8 cellular contexts compared by ENCODE assay signal in the genomic region with DNA sequence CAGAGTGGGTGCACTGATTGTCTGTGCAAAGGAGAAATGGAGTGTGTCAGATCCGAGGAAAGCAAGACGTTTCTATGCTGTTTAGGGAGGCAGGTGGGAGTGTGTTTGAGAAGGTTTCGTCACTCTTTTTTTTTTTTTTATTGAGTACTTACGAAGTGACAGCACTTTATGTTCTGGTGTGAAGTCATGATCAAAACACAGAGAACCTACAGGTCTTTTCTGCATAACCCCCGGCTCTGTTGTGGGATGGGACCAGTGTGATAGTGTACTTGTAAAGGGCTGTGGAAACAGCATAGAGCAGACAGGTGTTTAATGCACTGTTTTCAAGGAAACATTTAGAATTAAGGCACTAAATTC. TPM values are rescaled to one million over a fixed set of nuclear protein-coding genes. Genes with fewer than 3 reads are reported as not detected.
DNase-seq lines count a peak whose midpoint lies in the region; ATAC-seq and TF ChIP-seq lines count a peak whose summit lies in the region.

No MANE protein-coding gene starts in this region.

- H3K4me1 ChIP-seq in Peyer's patch, result peaks cover 0 to 8% (median 0%) of the 10 kb centered on the region in 4 donors
- no peaks in the 10 kb centered on the region for H3K4me1 ChIP-seq in endodermal cell (ENCODE audit: control insufficient read depth, insufficient read depth, low read length)
- no peaks in the 10 kb centered on the region for H3K4me1 ChIP-seq in neural progenitor cell

- H3K36me3 ChIP-seq in Peyer's patch, result peaks cover 0 to 10% (median 0%) of the 10 kb centered on the region in 3 donors
- peaks cover 35% of the 10 kb centered on the region for H3K36me3 ChIP-seq in endodermal cell (ENCODE audit: control insufficient read depth, insufficient read depth, low read length)
- H3K36me3 ChIP-seq in neural progenitor cell, result peaks cover 12% of the 10 kb centered on the region

- DNase-seq in Peyer's patch (no peak), endodermal cell (no peak), neural progenitor cell (ENCODE audit: low spot score) (no peak), amygdala (lab: John Stamatoyannopoulos, UW) (no peak), NCI-H524 (lab: John Stamatoyannopoulos, UW) (no peak), NCI-H2171 treated with DMSO at 0.1 percent for 48 hours (lab: John Stamatoyannopoulos, UW) (no peak)

- H3K27me3 Mint-ChIP-seq in endodermal cell (ENCODE audit: insufficient read depth) (no peaks in the 10 kb centered on the region), neural progenitor cell (ENCODE audit: insufficient read depth, low read depth) (peaks cover 2% of the 10 kb centered on the region)

- H3K27ac Mint-ChIP-seq in endodermal cell, result peak overlapping the region; percentile 96
- peak overlapping the region; percentile 94 for H3K27ac Mint-ChIP-seq in neural progenitor cell

- 19 to 26% methylated on average over 5 of the region's 5 CpGs for whole genome bisulfite sequencing in endodermal cell (ENCODE audit: insufficient coverage in 1 of 2, insufficient read length in 1 of 2), 2 experiments

- peaks cover 16% of the 10 kb centered on the region for H3K79me2 ChIP-seq in neural progenitor cell (ENCODE audit: low read depth)

- H3K9ac ChIP-seq in endodermal cell (ENCODE audit: extremely low read depth, low read length, poor library complexity, severe bottlenecking) (peak overlapping the region; percentile 86), neural progenitor cell (peak overlapping the region; percentile 62)

- H3K9me3 ChIP-seq in Peyer's patch (no peaks in the 10 kb centered on the region), endodermal cell (ENCODE audit: control insufficient read depth, low read length) (no peaks in the 10 kb centered on the region), neural progenitor cell (ENCODE audit: low read depth) (no peaks in the 10 kb centered on the region)

- H3K9me3 Mint-ChIP-seq in endodermal cell, result no peaks in the 10 kb centered on the region
- H3K9me3 Mint-ChIP-seq in neural progenitor cell, result no peaks in the 10 kb centered on the region

- peaks cover 26% of the 10 kb centered on the region for H3F3A ChIP-seq in neural progenitor cell (ENCODE audit: low read depth)

- peak overlapping the region; percentile 82 for H3K4me3 Mint-ChIP-seq in endodermal cell
- peak overlapping the region; percentile 97 for H3K4me3 Mint-ChIP-seq in neural progenitor cell

- no peak for TF ChIP-seq POLR2A in Peyer's patch (IDR thresholded peaks at IDR 0.05)

- H3K4me1 Mint-ChIP-seq in endodermal cell, result peaks cover 9% of the 10 kb centered on the region
- H3K4me1 Mint-ChIP-seq in neural progenitor cell, result peaks cover 15% of the 10 kb centered on the region

- ATAC-seq in GM21526 (IDR thresholded peaks at IDR 0.05; ENCODE audit: low FRiP score, unreplicated experiment) (peak; percentile 0), HG03045 (IDR thresholded peaks at IDR 0.05; ENCODE audit: unreplicated experiment) (no peak)

- H3K4me3 ChIP-seq in Peyer's patch (peak overlapping the region; percentile 68 to 92 (median 82)), endodermal cell (ENCODE audit: low read length) (peak overlapping the region; percentile 97), neural progenitor cell (peak overlapping the region; percentile 67)

- H3K27me3 ChIP-seq in Peyer's patch, result no peaks in the 10 kb centered on the region
- H3K27me3 ChIP-seq in endodermal cell (ENCODE audit: control insufficient read depth, insufficient read depth, low read length, poor library complexity, severe bottlenecking), result no peaks in the 10 kb centered on the region
- no peaks in the 10 kb centered on the region for H3K27me3 ChIP-seq in neural progenitor cell

- H3K36me3 Mint-ChIP-seq in endodermal cell (ENCODE audit: low read depth), result peaks cover 18% of the 10 kb centered on the region
- H3K36me3 Mint-ChIP-seq in neural progenitor cell, result peaks cover 3% of the 10 kb centered on the region

- H2AFZ ChIP-seq in neural progenitor cell (replicated peaks), result peak overlapping the region; percentile 60

- H3K27ac ChIP-seq in Peyer's patch (peak overlapping the region; percentile 92 to 98 (median 93)), endodermal cell (ENCODE audit: low read depth, low read length) (peak overlapping the region; percentile 68), neural progenitor cell (no peak overlapping the region)

- H3K4me2 ChIP-seq in neural progenitor cell, result peak overlapping the region; percentile 88

- H4K20me1 ChIP-seq in neural progenitor cell (ENCODE audit: low read depth), result no peaks in the 10 kb centered on the region

- no peak for TF ChIP-seq CTCF in Peyer's patch (IDR thresholded peaks at IDR 0.05)
- TF ChIP-seq CTCF in endodermal cell (conservative IDR thresholded peaks at IDR 0.05), result no peak
- no peak for TF ChIP-seq CTCF in neural progenitor cell (IDR thresholded peaks at IDR 0.05)

RNA-seq across cellular contexts. Expression of a gene that starts 26.7 kb away (rescaled TPM):
- total RNA-seq in Peyer's patch (100 to 1,000 TPM in 1 of 4 donors, 10 to 100 TPM in 3; 53.1 to 133 (median 75.0) TPM), endodermal cell (10 to 100 TPM; 69.9 to 76.8 TPM), neural progenitor cell (ENCODE audit: low replicate concordance) (31.1 and 46.3 TPM in 2 replicates)
- 48.0 TPM for polyA plus RNA-seq in endodermal cell (2013, experiment 1 of 2)
- polyA plus RNA-seq in endodermal cell (2013, experiment 2 of 2), result 47.7 TPM

RNA-seq across cellular contexts. Expression of a gene that starts 54.9 kb away (rescaled TPM):
- total RNA-seq in Peyer's patch (10 to 100 TPM in 1 of 4 donors, 1 to 10 TPM in 3; 1.6 to 12.4 (median 4.4) TPM), endodermal cell (10 to 100 TPM; 16.2 to 24.9 TPM), neural progenitor cell (ENCODE audit: low replicate concordance) (25.1 and 32.8 TPM in 2 replicates)
- polyA plus RNA-seq in endodermal cell (2013, experiment 1 of 2), result 22.9 TPM
- polyA plus RNA-seq in endodermal cell (2013, experiment 2 of 2), result 20.2 TPM
